ENCODE assay signal across 11 cellular contexts in genomic region chr11:34266987-34267386, GRCh38.
DNase-seq lines count a peak whose midpoint lies in the region; ATAC-seq lines count a peak whose summit lies in the region.
"Had no signal": no experiment of that assay in that cellular context is flagged by ENCODE, and none has a peak within 500 bp of the region (broad histone marks: within the 10 kb centered on the region; RNA-seq: fewer than 3 reads in every experiment).

No MANE protein-coding gene starts in this region.

- no peaks in the 10 kb centered on the region for H3K9me3 Mint-ChIP-seq in activated T-cell treated with anti-CD3 and anti-CD28 coated beads, Interleukin-2, amount 50 U/mL, for 24 hours
- H3K9me3 Mint-ChIP-seq: H9, natural killer cell had no signal

- no peaks in the 10 kb centered on the region for H3K36me3 Mint-ChIP-seq in activated T-cell treated with anti-CD3 and anti-CD28 coated beads, Interleukin-2, amount 50 U/mL, for 24 hours (ENCODE audit: low read depth)
- H3K36me3 Mint-ChIP-seq: natural killer cell had no signal

- DNase-seq in SK-N-MC (ENCODE audit: low read depth, low spot score) (no peak), left ventricle myocardium superior (peak; percentile 60), putamen (ENCODE audit: low spot score) (peak; percentile 62), middle frontal gyrus (ENCODE audit: extremely low spot score, low spot score) (no peak), NCI-H2029 treated with DMSO at 0.1 percent for 48 hours (lab: John Stamatoyannopoulos, UW) (no peak)
- no peak for DNase-seq in activated T-cell treated with anti-CD3 and anti-CD28 coated beads, Interleukin-2, amount 50 U/mL, for 24 hours
- DNase-seq: H9, natural killer cell had no signal

- H3K9ac ChIP-seq in BLaER1 (no peak overlapping the region), SK-N-MC (ENCODE audit: insufficient read length) (no peak overlapping the region)

- H3K4me1 Mint-ChIP-seq in activated T-cell treated with anti-CD3 and anti-CD28 coated beads, Interleukin-2, amount 50 U/mL, for 24 hours (ENCODE audit: low read depth) = peaks cover 9% of the 10 kb centered on the region

- H3K36me3 ChIP-seq in BLaER1 = no peaks in the 10 kb centered on the region
- H3K36me3 ChIP-seq in SK-N-MC (ENCODE audit: insufficient read depth, low read length) = no peaks in the 10 kb centered on the region

- ATAC-seq in left ventricle myocardium superior (peak; percentile 33), GM19324 (IDR thresholded peaks at IDR 0.05; ENCODE audit: low FRiP score, unreplicated experiment) (no peak)
- ATAC-seq: natural killer cell had no signal

- H3K27ac Mint-ChIP-seq in activated T-cell treated with anti-CD3 and anti-CD28 coated beads, Interleukin-2, amount 50 U/mL, for 24 hours = no peak overlapping the region
- H3K27ac Mint-ChIP-seq: B cell, natural killer cell had no signal

- H3K4me3 ChIP-seq in BLaER1 = no peak overlapping the region
- peak overlapping the region; percentile 34 for H3K4me3 ChIP-seq in SK-N-MC

- H3K27ac ChIP-seq in BLaER1 = no peak overlapping the region
- peak overlapping the region; percentile 91 for H3K27ac ChIP-seq in SK-N-MC

- H3K4me3 Mint-ChIP-seq in activated T-cell treated with anti-CD3 and anti-CD28 coated beads, Interleukin-2, amount 50 U/mL, for 24 hours = no peak overlapping the region
- H3K4me3 Mint-ChIP-seq: B cell, H9, natural killer cell had no signal

- H3K4me1 ChIP-seq in BLaER1 = peaks cover 43% of the 10 kb centered on the region

- intact Hi-C loops in left ventricle myocardium superior (cut with micrococcal nuclease) = no loop called here

- no peaks in the 10 kb centered on the region for H3K27me3 ChIP-seq in BLaER1

- peak overlapping the region; percentile 86 for H3K4me2 ChIP-seq in BLaER1

- no peaks in the 10 kb centered on the region for H4K20me1 ChIP-seq in BLaER1

- H3K9me3 ChIP-seq in BLaER1 (no peaks in the 10 kb centered on the region), SK-N-MC (ENCODE audit: low read depth, low read length) (no peaks in the 10 kb centered on the region)

- no peaks in the 10 kb centered on the region for H3K27me3 Mint-ChIP-seq in activated T-cell treated with anti-CD3 and anti-CD28 coated beads, Interleukin-2, amount 50 U/mL, for 24 hours
- H3K27me3 Mint-ChIP-seq: B cell had no signal

Comparison
In these comparisons a context has a peak if more than half of its experiments do, and no peak if none do; other contexts are left out.
1. DNase-seq: peak in left ventricle myocardium superior (single experiment) and putamen (single experiment); none in SK-N-MC (single experiment), activated T-cell treated with anti-CD3 and anti-CD28 coated beads, Interleukin-2, amount 50 U/mL, for 24 hours (single experiment), middle frontal gyrus (single experiment) and NCI-H2029 treated with DMSO at 0.1 percent for 48 hours (single experiment).